Comparison of ENCODE assay signal across 8 cellular contexts in the genomic region with DNA sequence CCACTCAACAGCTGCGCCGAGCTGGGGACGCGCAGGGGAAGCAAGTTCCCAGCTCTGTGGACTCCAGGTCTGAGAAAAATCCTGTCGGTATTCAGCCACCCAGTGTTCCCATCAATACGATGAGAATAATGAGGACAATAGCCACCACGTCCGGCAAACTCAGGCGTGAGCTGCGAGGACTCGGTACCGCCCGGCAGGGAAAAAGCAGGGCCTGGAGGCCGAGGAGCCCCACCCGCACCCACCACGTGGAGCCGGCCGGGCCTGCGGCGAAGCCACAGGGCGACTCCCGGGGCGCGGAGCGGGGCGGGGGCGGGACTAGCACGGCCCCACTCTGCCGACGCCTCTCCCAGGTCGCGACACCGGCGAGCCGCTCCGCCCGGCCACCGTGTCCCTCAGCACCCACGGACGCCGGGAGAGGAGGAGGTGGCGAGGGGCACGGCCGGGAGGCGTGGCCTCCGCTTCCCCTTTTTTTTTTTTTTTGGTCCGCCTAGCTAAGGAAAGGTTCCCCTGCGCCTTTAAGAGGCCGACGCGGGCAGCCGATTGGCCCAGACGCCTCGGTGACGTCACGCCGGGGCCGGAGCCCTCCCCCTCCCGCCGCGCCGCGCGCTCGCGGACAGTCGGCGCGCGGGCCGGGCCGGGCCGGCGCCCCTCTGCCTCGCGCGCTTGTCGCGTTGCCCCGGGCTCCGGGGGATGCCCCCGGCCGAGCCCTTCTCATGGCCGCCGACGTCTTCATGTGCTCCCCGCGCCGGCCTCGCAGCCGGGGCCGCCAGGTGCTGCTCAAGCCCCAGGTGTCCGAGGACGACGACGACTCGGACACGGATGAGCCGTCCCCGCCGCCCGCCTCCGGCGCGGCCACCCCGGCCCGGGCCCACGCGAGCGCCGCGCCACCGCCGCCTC. TPM values are rescaled to one million over a fixed set of nuclear protein-coding genes. Genes with fewer than 3 reads are reported as not detected.
DNase-seq lines count a peak whose midpoint lies in the region; ATAC-seq, FAIRE-seq and TF ChIP-seq lines count a peak whose summit lies in the region.

Gene MLXIP, plus strand, starts transcription at position 616 of the 897 bp plus-strand sequence. Its CDS starts 98 bp downstream, at position 714.

- H3K36me3 ChIP-seq in bronchial epithelial cell (ENCODE audit: control insufficient read depth, insufficient read depth, low read length), result no peaks in the 10 kb centered on the region

- no peaks in the 10 kb centered on the region for H3K27me3 ChIP-seq in bronchial epithelial cell (ENCODE audit: control insufficient read depth, insufficient read depth, low read length)

- POLR2A ChIA-PET in WTC11 (lab: Charles Lee), result interaction anchor here (1.5 kb wide), 2 partner anchors 15 to 251 kb away, joined by 3 to 8 read pairs; no protein-coding TSS in a partner anchor

- H3K4me3 ChIP-seq in bronchial epithelial cell (ENCODE audit: low read depth, low read length), result peak within 1 kb of the TSS; percentile 56

- peaks cover 31% of the 10 kb centered on the region for H3K4me1 Mint-ChIP-seq in WTC11

- FAIRE-seq in bronchial epithelial cell (lab: Jason Lieb, UNC), result no peak

- peak; percentile 55 for ATAC-seq in GM18873 (IDR thresholded peaks at IDR 0.05; ENCODE audit: low FRiP score, unreplicated experiment)
- ATAC-seq in HG03139 (IDR thresholded peaks at IDR 0.05; ENCODE audit: unreplicated experiment), result peak; percentile 68
- peak; percentile 74 for ATAC-seq in WTC11

- no peaks in the 10 kb centered on the region for H3K9me3 Mint-ChIP-seq in WTC11

- TF ChIP-seq CTCF in WTC11 (IDR thresholded peaks at IDR 0.05) (no peak), bronchial epithelial cell (IDR thresholded peaks at IDR 0.05; ENCODE audit: insufficient read depth, low read length, severe bottlenecking) (no peak)

- DNase-seq in ACHN (peak; percentile 98), NCI-H226 (peak; percentile 80), WTC11 (ENCODE audit: low spot score) (peak; percentile 91), bronchial epithelial cell (ENCODE audit: low read depth) (peak; percentile 77), inferior parietal cortex (ENCODE audit: extremely low spot score) (peak; percentile 93)
- DNase-seq in stimulated activated CD4-positive, alpha-beta T cell treated with anti-CD3 and anti-CD28 coated beads, Interleukin-12 subunit alpha, Interleukin-12 subunit beta, amount 100 ng/mL, for 4 hours, result peak; percentile 89

- peak within 1 kb of the TSS; percentile 87 for H3K4me3 Mint-ChIP-seq in WTC11

- 0 out of 2 replicates have a peak, but pooled peaks cover 2% of the 10 kb centered on the region for H3K36me3 Mint-ChIP-seq in WTC11

- H3K27ac Mint-ChIP-seq in WTC11, result no peak within 1 kb of the TSS

- CTCF ChIA-PET in WTC11 (lab: Charles Lee), result interaction anchor here (0.7 to 3.4 kb wide), 8 partner anchors 9 to 190 kb away, joined by 3 to 12 read pairs (median 6); partner anchors contain the start of genes CFAP251 and PSMD9

- in situ Hi-C loops in ACHN (cut with HindIII; ENCODE audit: low pct_ligation_motif_present, low pct_unique_long_range_greater_than_20kb, low sequenced_read_pairs), result no loop called here

- peaks cover 8% of the 10 kb centered on the region for H3K27me3 Mint-ChIP-seq in WTC11 (ENCODE audit: low read depth)

TF ChIP-seq in WTC11, 78 proteins besides CTCF, POLR2A, EP300 and RAD21 (continues in another document):
- peak; percentile 75 for TF ChIP-seq RELA (CRISPR knock-in tag; IDR thresholded peaks at IDR 0.05; ENCODE audit: borderline replicate concordance)
- TF ChIP-seq ZMAT4 (CRISPR knock-in tag; IDR thresholded peaks at IDR 0.05), result 0 out of 2 replicates have a peak, but pooled peaks have one; percentile 52
- TF ChIP-seq GTF2I (CRISPR knock-in tag; conservative IDR thresholded peaks at IDR 0.05), result no peak
- TF ChIP-seq ZNF232 (CRISPR knock-in tag; IDR thresholded peaks at IDR 0.05), result 0 out of 2 replicates have a peak, but pooled peaks have one; percentile 71
- TF ChIP-seq NFATC4 (CRISPR knock-in tag; IDR thresholded peaks at IDR 0.05), result no peak
- TF ChIP-seq, protein P1, sequence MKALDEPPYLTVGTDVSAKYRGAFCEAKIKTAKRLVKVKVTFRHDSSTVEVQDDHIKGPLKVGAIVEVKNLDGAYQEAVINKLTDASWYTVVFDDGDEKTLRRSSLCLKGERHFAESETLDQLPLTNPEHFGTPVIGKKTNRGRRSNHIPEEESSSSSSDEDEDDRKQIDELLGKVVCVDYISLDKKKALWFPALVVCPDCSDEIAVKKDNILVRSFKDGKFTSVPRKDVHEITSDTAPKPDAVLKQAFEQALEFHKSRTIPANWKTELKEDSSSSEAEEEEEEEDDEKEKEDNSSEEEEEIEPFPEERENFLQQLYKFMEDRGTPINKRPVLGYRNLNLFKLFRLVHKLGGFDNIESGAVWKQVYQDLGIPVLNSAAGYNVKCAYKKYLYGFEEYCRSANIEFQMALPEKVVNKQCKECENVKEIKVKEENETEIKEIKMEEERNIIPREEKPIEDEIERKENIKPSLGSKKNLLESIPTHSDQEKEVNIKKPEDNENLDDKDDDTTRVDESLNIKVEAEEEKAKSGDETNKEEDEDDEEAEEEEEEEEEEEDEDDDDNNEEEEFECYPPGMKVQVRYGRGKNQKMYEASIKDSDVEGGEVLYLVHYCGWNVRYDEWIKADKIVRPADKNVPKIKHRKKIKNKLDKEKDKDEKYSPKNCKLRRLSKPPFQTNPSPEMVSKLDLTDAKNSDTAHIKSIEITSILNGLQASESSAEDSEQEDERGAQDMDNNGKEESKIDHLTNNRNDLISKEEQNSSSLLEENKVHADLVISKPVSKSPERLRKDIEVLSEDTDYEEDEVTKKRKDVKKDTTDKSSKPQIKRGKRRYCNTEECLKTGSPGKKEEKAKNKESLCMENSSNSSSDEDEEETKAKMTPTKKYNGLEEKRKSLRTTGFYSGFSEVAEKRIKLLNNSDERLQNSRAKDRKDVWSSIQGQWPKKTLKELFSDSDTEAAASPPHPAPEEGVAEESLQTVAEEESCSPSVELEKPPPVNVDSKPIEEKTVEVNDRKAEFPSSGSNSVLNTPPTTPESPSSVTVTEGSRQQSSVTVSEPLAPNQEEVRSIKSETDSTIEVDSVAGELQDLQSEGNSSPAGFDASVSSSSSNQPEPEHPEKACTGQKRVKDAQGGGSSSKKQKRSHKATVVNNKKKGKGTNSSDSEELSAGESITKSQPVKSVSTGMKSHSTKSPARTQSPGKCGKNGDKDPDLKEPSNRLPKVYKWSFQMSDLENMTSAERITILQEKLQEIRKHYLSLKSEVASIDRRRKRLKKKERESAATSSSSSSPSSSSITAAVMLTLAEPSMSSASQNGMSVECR (CRISPR knock-in tag; IDR thresholded peaks at IDR 0.05; ENCODE audit: borderline replicate concordance), result 0 out of 2 replicates have a peak, but pooled peaks have one; percentile 38
- TF ChIP-seq GRHL2 (CRISPR knock-in tag; IDR thresholded peaks at IDR 0.05; ENCODE audit: insufficient replicate concordance, severe bottlenecking), result no peak
- no peak for TF ChIP-seq FOXP4 (CRISPR knock-in tag; IDR thresholded peaks at IDR 0.05)
- peak; percentile 87 for TF ChIP-seq ZBTB43 (CRISPR knock-in tag; IDR thresholded peaks at IDR 0.05)
- peak; percentile 50; the same call in 1 of the 2 replicates for TF ChIP-seq NFYB (CRISPR knock-in tag; conservative IDR thresholded peaks at IDR 0.05; ENCODE audit: low read depth)
- peak; percentile 16; the same call in 1 of the 2 replicates for TF ChIP-seq CREM (CRISPR knock-in tag; IDR thresholded peaks at IDR 0.05)

RNA-seq across cellular contexts. Expression of gene MLXIP, which starts in this region (rescaled TPM):
- 40.5 to 49.4 TPM (median 44.4 TPM) in 3 replicates for total RNA-seq in WTC11 (2021)
- total RNA-seq in bronchial epithelial cell, result 8.7 and 9.2 TPM in 2 replicates

Comparison
In these comparisons a context has a peak if more than half of its experiments do, and no peak if none do; other contexts are left out.
1. Peak in every context shown above with its lines: DNase-seq, ATAC-seq and H3K4me3 ChIP-seq.